8 cellular contexts compared by ENCODE assay signal in the genomic region with DNA sequence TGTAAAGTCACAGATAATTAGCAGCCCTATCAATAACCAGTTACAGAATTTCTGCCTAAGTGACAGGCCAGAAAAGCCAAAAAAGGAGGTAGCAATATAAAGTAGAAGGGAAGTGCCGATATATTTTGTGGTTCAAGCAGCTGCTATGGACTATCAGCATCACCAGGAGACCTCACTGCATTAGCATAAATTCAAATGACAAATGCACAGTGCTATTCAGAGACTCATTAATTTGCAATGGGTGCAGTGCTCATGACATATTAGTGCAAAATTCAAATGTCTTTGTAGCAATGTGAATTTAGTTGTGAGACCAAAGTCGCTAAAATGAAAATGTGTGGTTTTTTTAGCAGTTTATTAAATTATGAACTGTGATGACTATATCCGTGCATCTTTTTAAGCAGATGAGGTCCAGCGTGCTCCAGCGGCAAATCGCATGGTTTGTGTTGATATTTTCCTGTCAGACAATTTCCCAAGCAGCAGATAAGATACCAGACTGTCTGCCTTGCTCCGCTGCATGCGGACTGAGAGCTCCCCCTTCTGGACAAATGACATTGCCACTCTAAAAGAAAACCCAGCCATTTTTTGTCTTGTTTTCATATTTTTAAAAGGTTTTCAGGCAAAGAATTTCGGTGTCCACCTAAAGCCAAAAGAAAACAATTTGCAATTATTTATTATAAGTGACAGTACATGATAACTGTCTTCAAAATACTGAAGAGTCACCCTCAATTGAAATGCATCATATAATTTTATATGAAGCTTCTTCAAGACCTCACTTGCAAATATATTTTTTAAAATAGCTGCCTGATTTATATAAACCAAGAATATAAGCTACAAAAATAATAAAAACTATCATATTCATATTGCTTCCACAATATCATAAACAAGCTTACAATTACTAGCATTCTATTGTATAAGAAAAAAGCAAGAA.
DNase-seq lines count a peak whose midpoint lies in the region; ATAC-seq and TF ChIP-seq lines count a peak whose summit lies in the region.

No MANE protein-coding gene starts in this region.

- ATAC-seq in CD8-positive, alpha-beta T cell: no peak
- ATAC-seq in GM19397 (IDR thresholded peaks at IDR 0.05; ENCODE audit: unreplicated experiment) (peak; percentile 75), aorta (ENCODE audit: low FRiP score) (peak; percentile 84)

- intact Hi-C loops in CD8-positive, alpha-beta T cell (cut with DNase I, micrococcal nuclease): loop anchor here (1.0 to 5.0 kb wide), 4 partner anchors 167 to 1536 kb away; no protein-coding TSS in a partner anchor
- intact Hi-C loops in aorta (cut with DNase I): loop anchor here (5.0 to 10.0 kb wide), 4 partner anchors 270 to 1533 kb away; a partner anchor contains a TSS

- CTCF ChIA-PET in CD8-positive, alpha-beta T cell (lab: Charles Lee): interaction anchor here (0.6 to 1.5 kb wide), 12 partner anchors 9 to 1541 kb away, joined by 3 to 19 read pairs (median 4); no protein-coding TSS in a partner anchor

- no peaks in the 10 kb centered on the region for H3K9me3 ChIP-seq in CD8-positive, alpha-beta T cell (ENCODE audit: low read length)
- no peaks in the 10 kb centered on the region for H3K9me3 ChIP-seq in parathyroid adenoma (ENCODE audit: control insufficient read depth, low read length)
- no peaks in the 10 kb centered on the region for H3K9me3 ChIP-seq in aorta (ENCODE audit: control insufficient read depth, low read length)

- no peak overlapping the region for H3K9ac ChIP-seq in parathyroid adenoma

- H3K27ac ChIP-seq in CD8-positive, alpha-beta T cell (ENCODE audit: low read depth, low read length): no peak overlapping the region
- no peak overlapping the region for H3K27ac ChIP-seq in parathyroid adenoma
- no peak overlapping the region for H3K27ac ChIP-seq in aorta (ENCODE audit: low read depth in 1 of 2, low read length in 2 of 2)

- H3K4me3 ChIP-seq in CD8-positive, alpha-beta T cell (ENCODE audit: low read depth, low read length): no peak overlapping the region
- H3K4me3 ChIP-seq in parathyroid adenoma (ENCODE audit: low read depth, low read length): no peak overlapping the region
- H3K4me3 ChIP-seq in aorta (ENCODE audit: low read length in 2 of 2): no peak overlapping the region

- peak; percentile 2 to 56 (median 28) for DNase-seq in CD8-positive, alpha-beta T cell
- DNase-seq in OCI-M1 (lab: John Stamatoyannopoulos, UW) (peak; percentile 78), globus pallidus (ENCODE audit: low spot score) (peak; percentile 68), aorta (peak; percentile 67 to 80)
- peak in 3 of 4 experiments; percentile 1 to 5 (median 2) for DNase-seq in activated naive CD4-positive, alpha-beta T cell (lab: John Stamatoyannopoulos, UW)

- POLR2A ChIA-PET in CD8-positive, alpha-beta T cell (lab: Charles Lee): no interaction called here

- no peaks in the 10 kb centered on the region for H3K9me3 Mint-ChIP-seq in CD8-positive, alpha-beta T cell

- H3K4me3 Mint-ChIP-seq in CD8-positive, alpha-beta T cell: no peak overlapping the region

- no peak for TF ChIP-seq EP300 in Ishikawa (IDR thresholded peaks at IDR 0.05; ENCODE audit: borderline replicate concordance)

- WGBS in aorta, 2 donors: 10% methylated on average over 9 of the region's 9 CpGs

- no peak overlapping the region for H3K4me2 ChIP-seq in parathyroid adenoma (ENCODE audit: low read length)

- no peaks in the 10 kb centered on the region for H3K4me1 ChIP-seq in CD8-positive, alpha-beta T cell (ENCODE audit: insufficient read depth, low read length)
- H3K4me1 ChIP-seq in parathyroid adenoma: no peaks in the 10 kb centered on the region
- H3K4me1 ChIP-seq in aorta (ENCODE audit: control insufficient read depth in 1 of 2, insufficient read depth in 2 of 2, low read length in 2 of 2): peaks cover 0 to 2% of the 10 kb centered on the region in 2 donors

- H3K79me2 ChIP-seq in parathyroid adenoma: no peaks in the 10 kb centered on the region

- peak; percentile 74 for TF ChIP-seq CTCF in CD8-positive, alpha-beta T cell (IDR thresholded peaks at IDR 0.05)
- TF ChIP-seq CTCF in parathyroid adenoma (IDR thresholded peaks at IDR 0.05): peak; percentile 89

- peak; percentile 97 for TF ChIP-seq RAD21 in Ishikawa (IDR thresholded peaks at IDR 0.05; ENCODE audit: low read depth)

- H3K4me1 Mint-ChIP-seq in CD8-positive, alpha-beta T cell (ENCODE audit: low read depth): peaks cover 2% of the 10 kb centered on the region

- H2AFZ ChIP-seq in parathyroid adenoma: no peak overlapping the region

- no peaks in the 10 kb centered on the region for H3K27me3 ChIP-seq in CD8-positive, alpha-beta T cell (ENCODE audit: insufficient read depth, low read length)
- no peaks in the 10 kb centered on the region for H3K27me3 ChIP-seq in parathyroid adenoma (ENCODE audit: control insufficient read depth, insufficient read depth, low read length)
- no peaks in the 10 kb centered on the region for H3K27me3 ChIP-seq in aorta (ENCODE audit: control insufficient read depth in 1 of 2, insufficient read depth in 2 of 2, low read length in 1 of 2)

- H3K27ac Mint-ChIP-seq in CD8-positive, alpha-beta T cell: no peak overlapping the region

- peaks cover 12% of the 10 kb centered on the region for H3K27me3 Mint-ChIP-seq in CD8-positive, alpha-beta T cell (ENCODE audit: low read depth)

- no peaks in the 10 kb centered on the region for H3K36me3 Mint-ChIP-seq in CD8-positive, alpha-beta T cell

- no peaks in the 10 kb centered on the region for H3K36me3 ChIP-seq in CD8-positive, alpha-beta T cell (ENCODE audit: insufficient read depth, low read length)
- no peaks in the 10 kb centered on the region for H3K36me3 ChIP-seq in parathyroid adenoma (ENCODE audit: control insufficient read depth, insufficient read depth, low read length)
- H3K36me3 ChIP-seq in aorta (ENCODE audit: control insufficient read depth in 1 of 2, insufficient read depth in 2 of 2, low read length in 1 of 2): no peaks in the 10 kb centered on the region

TF ChIP-seq in Ishikawa, 13 proteins besides CTCF, POLR2A, EP300 and RAD21:
- TF ChIP-seq NFIC (IDR thresholded peaks at IDR 0.05) (no peak), FOXM1 (IDR thresholded peaks at IDR 0.05; ENCODE audit: borderline replicate concordance, low read depth) (no peak), TCF12 (IDR thresholded peaks at IDR 0.05; ENCODE audit: low read depth) (no peak), CREB1 (IDR thresholded peaks at IDR 0.05; ENCODE audit: low read depth) (no peak), CEBPB (IDR thresholded peaks at IDR 0.05) (no peak)

Comparison
In these comparisons a context has a peak if more than half of its experiments do, and no peak if none do; other contexts are left out.
1. DNase-seq: peak in every context shown above with its lines; median percentile 78 in OCI-M1; 74 in aorta; 68 in globus pallidus; 28 in CD8-positive, alpha-beta T cell; 2 in activated naive CD4-positive, alpha-beta T cell.